23 cellular contexts compared by ENCODE assay signal in genomic region chr1:192151176-192151575, GRCh38. TPM values are rescaled to one million over a fixed set of nuclear protein-coding genes. Genes with fewer than 3 reads are reported as not detected.
DNase-seq lines count a peak whose midpoint lies in the region; ATAC-seq, FAIRE-seq and TF ChIP-seq lines count a peak whose summit lies in the region.
"Had no signal": no experiment of that assay in that cellular context is flagged by ENCODE, and none has a peak within 500 bp of the region (broad histone marks: within the 10 kb centered on the region; RNA-seq: fewer than 3 reads in every experiment).

No MANE protein-coding gene starts in this region.

- TF ChIP-seq CTCF in GM23338 (conservative IDR thresholded peaks at IDR 0.05; ENCODE audit: low read depth in 2 of 2), result no peak
- TF ChIP-seq CTCF in IMR-90 (conservative IDR thresholded peaks at IDR 0.05; ENCODE audit: low read depth, low read length), result no peak
- no peak for TF ChIP-seq CTCF in H1 (IDR thresholded peaks at IDR 0.05; ENCODE audit: control extremely low read depth in 1 of 3, insufficient read depth in 1 of 3, low read depth in 1 of 3, low read length in 3 of 3)

- H2AK5ac ChIP-seq in IMR-90 (ENCODE audit: low read depth, low read length) (no peak overlapping the region), H1 (ENCODE audit: low read depth, low read length) (no peak overlapping the region), trophoblast cell (ENCODE audit: low read length) (no peak overlapping the region)

- no peaks in the 10 kb centered on the region for H3F3A ChIP-seq in GM23338 (replicated peaks; ENCODE audit: low read depth)

- no peak for ATAC-seq in GM23338
- ATAC-seq in IMR-90 (ENCODE audit: low read depth), result no peak
- ATAC-seq: K562 had no signal

- H3K36me3 Mint-ChIP-seq in GM23338 (ENCODE audit: low read depth) (no peaks in the 10 kb centered on the region), immature natural killer cell (peaks cover 0 to 6% (median 0%) of the 10 kb centered on the region in 3 donors)
- H3K36me3 Mint-ChIP-seq: CD4-positive, CD25-positive, alpha-beta regulatory T cell; CD8-positive, alpha-beta memory T cell had no signal

- no peak for TF ChIP-seq RAD21 in IMR-90 (IDR thresholded peaks at IDR 0.05; ENCODE audit: low read length)
- TF ChIP-seq RAD21 in H1 (IDR thresholded peaks at IDR 0.05 in 1 of 2, conservative IDR thresholded peaks at IDR 0.05 in 1 of 2; ENCODE audit: low read depth in 2 of 2, low read length in 2 of 2), result no peak

- H3K9me2 ChIP-seq in GM23338 (ENCODE audit: insufficient read depth), result no peaks in the 10 kb centered on the region

- H4K20me1 ChIP-seq in GM23338 (replicated peaks; ENCODE audit: insufficient read depth) (no peaks in the 10 kb centered on the region), IMR-90 (ENCODE audit: insufficient read depth, low read length) (no peaks in the 10 kb centered on the region), H1 (replicated peaks in 1 of 2; ENCODE audit: control insufficient read depth in 1 of 2, insufficient read depth in 2 of 2, low read length in 2 of 2) (no peaks in the 10 kb centered on the region)

- peak in 1 of 2 experiments; percentile 29; a peak in 1 of 3 replicates for TF ChIP-seq EP300 in H1 (IDR thresholded peaks at IDR 0.05; ENCODE audit: borderline replicate concordance in 1 of 2, low read depth in 2 of 2, low read length in 2 of 2)

- H2BK12ac ChIP-seq in H1 (ENCODE audit: low read depth, low read length) (no peak overlapping the region), trophoblast cell (ENCODE audit: low read length) (no peak overlapping the region)

- H2AFZ ChIP-seq in GM23338 (no peak overlapping the region), IMR-90 (replicated peaks; ENCODE audit: low read length, poor library complexity) (no peak overlapping the region), H1 (ENCODE audit: low read length) (no peak overlapping the region), trophoblast cell (ENCODE audit: insufficient read depth, low read length, poor library complexity) (no peak overlapping the region)
- H2AFZ ChIP-seq: GM23248 had no signal

- H3K56ac ChIP-seq in IMR-90 (ENCODE audit: extremely low read depth, insufficient read depth, low read length), result peak overlapping the region; percentile 73; the same call in 1 of the 2 replicates
- H3K56ac ChIP-seq in H1 (replicated peaks; ENCODE audit: insufficient read length, low read depth, low read length), result no peak overlapping the region

- POLR2A ChIA-PET in IMR-90 (lab: Charles Lee; ENCODE audit: unreplicated experiment), result no interaction called here
- POLR2A ChIA-PET in H1 (lab: Charles Lee; ENCODE audit: partially characterized antibody), result no interaction called here

- H3K9ac ChIP-seq in IMR-90 (ENCODE audit: low read depth, low read length) (no peak overlapping the region), H1 (replicated peaks in 1 of 4; ENCODE audit: extremely low read depth in 1 of 4, low read depth in 3 of 4, low read length in 3 of 4) (no peak overlapping the region), trophoblast cell (ENCODE audit: low read length) (no peak overlapping the region)
- H3K9ac ChIP-seq: GM23248 had no signal

- peaks cover under 1% of the 10 kb centered on the region for H3K27me3 Mint-ChIP-seq in GM23338 (ENCODE audit: insufficient read depth, low read depth, poor library complexity)
- peaks cover 0 to 2% (median 2%) of the 10 kb centered on the region in 3 donors for H3K27me3 Mint-ChIP-seq in immature natural killer cell (ENCODE audit: low read depth in 3 of 3)
- H3K27me3 Mint-ChIP-seq: CD4-positive, CD25-positive, alpha-beta regulatory T cell; CD8-positive, alpha-beta memory T cell had no signal

- FAIRE-seq in H1 (lab: Jason Lieb, UNC) (no peak), GM12891 (lab: Jason Lieb, UNC) (no peak)
- FAIRE-seq: A204.1, G401.6, GM12892, K562 had no signal

- no peak overlapping the region for H3K4me3 Mint-ChIP-seq in GM23338
- no peak overlapping the region for H3K4me3 Mint-ChIP-seq in immature natural killer cell
- H3K4me3 Mint-ChIP-seq: CD4-positive, CD25-positive, alpha-beta regulatory T cell; CD8-positive, alpha-beta memory T cell had no signal

- intact Hi-C loops in IMR-90 (cut with micrococcal nuclease), result loop anchor here (10.0 kb wide), 1 partner anchor 294 kb away; no protein-coding TSS in a partner anchor

- no peaks in the 10 kb centered on the region for H3K27me3 ChIP-seq in GM23338 (ENCODE audit: insufficient read depth)
- H3K27me3 ChIP-seq in IMR-90 (ENCODE audit: control insufficient read depth, insufficient read depth, low read length), result no peaks in the 10 kb centered on the region
- no peaks in the 10 kb centered on the region for H3K27me3 ChIP-seq in H1 (replicated peaks in 1 of 4; ENCODE audit: control insufficient read depth in 3 of 4, extremely low read depth in 1 of 4, insufficient read depth in 3 of 4, low read length in 3 of 4)
- H3K27me3 ChIP-seq in trophoblast cell (ENCODE audit: insufficient read depth, low read length), result no peaks in the 10 kb centered on the region
- H3K27me3 ChIP-seq: BE2C had no signal

- BruUV-seq in IMR-90 (replicated peaks; lab: Mats Ljungman, UMichigan), result no TSS peak

- H3K9me3 ChIP-seq in IMR-90 (ENCODE audit: control insufficient read depth, insufficient read depth, low read length) (peaks cover 3% of the 10 kb centered on the region), H1 (ENCODE audit: insufficient read depth in 2 of 2, low read depth in 1 of 2, low read length in 1 of 2) (no peaks in the 10 kb centered on the region; a peak in 1 of 4 replicates), trophoblast cell (ENCODE audit: insufficient read depth, low read depth, low read length) (no peaks in the 10 kb centered on the region)
- H3K9me3 ChIP-seq: BE2C, HAP-1 had no signal

- H3K14ac ChIP-seq in IMR-90 (replicated peaks; ENCODE audit: low read depth, low read length) (peak overlapping the region; percentile 76; the same call in 1 of the 2 replicates), H1 (ENCODE audit: insufficient read length) (no peak overlapping the region), trophoblast cell (ENCODE audit: low read length) (no peak overlapping the region)

- H3K18ac ChIP-seq in IMR-90 (ENCODE audit: low read depth, low read length) (peak overlapping the region; percentile 75), H1 (ENCODE audit: extremely low read depth, low read length) (no peak overlapping the region), trophoblast cell (ENCODE audit: low read length) (no peak overlapping the region)

- H3K4me3 ChIP-seq in GM23338 (no peak overlapping the region), IMR-90 (ENCODE audit: insufficient read depth, low read depth, low read length) (no peak overlapping the region), H1 (ENCODE audit: extremely low read depth in 1 of 4, insufficient read depth in 2 of 4, low read depth in 3 of 4, low read length in 4 of 4) (no peak overlapping the region), trophoblast cell (ENCODE audit: low read depth, low read length) (no peak overlapping the region)
- H3K4me3 ChIP-seq: GM23248, HAP-1, K562 had no signal

- peak overlapping the region; percentile 87; the same call in 1 of the 2 replicates for H4K5ac ChIP-seq in IMR-90 (ENCODE audit: low read depth, low read length)
- no peak overlapping the region for H4K5ac ChIP-seq in H1 (ENCODE audit: insufficient read length, low read depth, low read length)

- H4K91ac ChIP-seq in IMR-90 (ENCODE audit: insufficient read depth, low read depth, low read length) (peak overlapping the region; percentile 81; the same call in 1 of the 2 replicates), H1 (replicated peaks; ENCODE audit: insufficient read length, low read length) (no peak overlapping the region), trophoblast cell (ENCODE audit: low read depth, low read length) (no peak overlapping the region)

- H3K4ac ChIP-seq in IMR-90 (ENCODE audit: low read depth, low read length), result peak overlapping the region; percentile 86; the same call in 1 of the 2 replicates
- H3K4ac ChIP-seq in H1 (replicated peaks; ENCODE audit: insufficient read length, low read depth, low read length), result no peak overlapping the region
- H3K4ac ChIP-seq in trophoblast cell (ENCODE audit: low read depth, low read length), result no peak overlapping the region

- H3K4me1 ChIP-seq in GM23338 (ENCODE audit: insufficient read depth), result peaks cover 9% of the 10 kb centered on the region; the same call in 1 of the 2 replicates
- H3K4me1 ChIP-seq in IMR-90 (ENCODE audit: control insufficient read depth, insufficient read depth, low read length), result peaks cover 8% of the 10 kb centered on the region
- H3K4me1 ChIP-seq in H1 (replicated peaks in 1 of 4; ENCODE audit: control insufficient read depth in 3 of 4, insufficient read depth in 4 of 4, low read length in 3 of 4), result no peaks in the 10 kb centered on the region; a peak in 1 of 7 replicates
- H3K4me1 ChIP-seq in trophoblast cell (ENCODE audit: control insufficient read depth in 1 of 2, insufficient read depth in 2 of 2, low read length in 2 of 2), result no peaks in the 10 kb centered on the region
- H3K4me1 ChIP-seq: BE2C, HAP-1 had no signal

- dilution Hi-C loops in IMR-90 (cut with HindIII; ENCODE audit: low sequenced_read_pairs, unreplicated experiment), result no loop called here

- DNase-seq in GM23338 (ENCODE audit: low spot score), result peak; percentile 29
- no peak for DNase-seq in IMR-90
- no peak for DNase-seq in H1 (ENCODE audit: low read depth in 1 of 2, low spot score in 2 of 2)
- DNase-seq in trophoblast cell, result peak; percentile 23 to 64
- no peak for DNase-seq in immature natural killer cell
- DNase-seq in GM12891 (ENCODE audit: insufficient read length, low spot score), result no peak
- no peak for DNase-seq in NCI-H748 treated with DMSO at 0.1 percent for 48 hours (lab: John Stamatoyannopoulos, UW)
- DNase-seq: ACHN; BE2C; C1 segment of cervical spinal cord; CD4-positive, CD25-positive, alpha-beta regulatory T cell; CD8-positive, alpha-beta memory T cell; COR-L47; DMS 273 treated with DMSO at 0.1 percent for 48 hours; DMS53; GM23248 had no signal

- H3K79me2 ChIP-seq in GM23338 (replicated peaks; ENCODE audit: insufficient read depth) (no peaks in the 10 kb centered on the region), H1 (ENCODE audit: control insufficient read depth in 1 of 2, insufficient read depth in 2 of 2, low read length in 2 of 2) (no peaks in the 10 kb centered on the region), trophoblast cell (ENCODE audit: control insufficient read depth, insufficient read depth, low read length, poor library complexity) (no peaks in the 10 kb centered on the region)

- no peak overlapping the region for H3K4me2 ChIP-seq in GM23338
- no peak overlapping the region for H3K4me2 ChIP-seq in IMR-90 (ENCODE audit: low read depth, low read length)
- H3K4me2 ChIP-seq in H1 (ENCODE audit: insufficient read depth in 1 of 2, low read depth in 2 of 2, low read length in 2 of 2), result no peak overlapping the region
- H3K4me2 ChIP-seq in trophoblast cell (ENCODE audit: low read length), result no peak overlapping the region

- no peak overlapping the region for H2AK9ac ChIP-seq in IMR-90 (replicated peaks; ENCODE audit: low read depth, low read length, poor library complexity)

- H3K27ac ChIP-seq in GM23338 (ENCODE audit: low read depth) (no peak overlapping the region), IMR-90 (ENCODE audit: insufficient read depth, low read length) (no peak overlapping the region), H1 (ENCODE audit: low read depth, low read length) (no peak overlapping the region), trophoblast cell (ENCODE audit: low read depth, low read length) (no peak overlapping the region)
- H3K27ac ChIP-seq: GM23248, HL-60 had no signal

- CTCF ChIA-PET in IMR-90 (lab: Yijun Ruan, JAX) (no interaction called here), H1 (lab: Charles Lee; ENCODE audit: partially characterized antibody) (interaction anchor here (0.7 kb wide), 1 partner anchor 12 kb away, joined by 3 read pairs; no protein-coding TSS in a partner anchor)

- H4K8ac ChIP-seq in IMR-90 (ENCODE audit: low read depth in 2 of 2, low read length in 2 of 2) (peak overlapping the region; percentile 17 to 89; a peak in 3 of 4 replicates), H1 (ENCODE audit: extremely low read depth, insufficient read depth, low read length) (no peak overlapping the region), trophoblast cell (ENCODE audit: low read depth, low read length) (no peak overlapping the region)

- no peaks in the 10 kb centered on the region for H3K23me2 ChIP-seq in H1 (ENCODE audit: low read depth, low read length)

- no peak overlapping the region for H4K12ac ChIP-seq in trophoblast cell (ENCODE audit: low read depth, low read length)

- no peaks in the 10 kb centered on the region for H3K9me1 ChIP-seq in IMR-90 (ENCODE audit: insufficient read depth, low read length)

- in situ Hi-C loops in IMR-90 (cut with MboI; ENCODE audit: low sequenced_read_pairs), result no loop called here

- no peak for TF ChIP-seq POLR2A in IMR-90 (IDR thresholded peaks at IDR 0.05; ENCODE audit: low read depth, low read length)
- no peak for TF ChIP-seq POLR2A in H1 (IDR thresholded peaks at IDR 0.05; ENCODE audit: control extremely low read depth in 1 of 2, low read depth in 2 of 2, low read length in 2 of 2)
- no peak for TF ChIP-seq POLR2A in GM12891 (IDR thresholded peaks at IDR 0.05; ENCODE audit: low read depth, low read length)

- peaks cover 13% of the 10 kb centered on the region for H3K4me1 Mint-ChIP-seq in GM23338
- no peaks in the 10 kb centered on the region for H3K4me1 Mint-ChIP-seq in immature natural killer cell
- H3K4me1 Mint-ChIP-seq: CD4-positive, CD25-positive, alpha-beta regulatory T cell; CD8-positive, alpha-beta memory T cell had no signal

- H2BK120ac ChIP-seq in IMR-90 (ENCODE audit: low read depth, low read length) (peak overlapping the region; percentile 93), H1 (replicated peaks; ENCODE audit: low read depth, low read length) (no peak overlapping the region), trophoblast cell (ENCODE audit: insufficient read depth, low read length, poor library complexity) (no peak overlapping the region)

- WGBS in IMR-90 (ENCODE audit: extremely low coverage in 2 of 2, insufficient read length in 1 of 2), 2 experiments, result 80% methylated on average over 1 of the region's 2 CpGs; no CpG with 5 or more reads in 1 of the 2 experiments
- 84% methylated on average over 2 of the region's 2 CpGs; no CpG with 5 or more reads in 1 of the 2 experiments for WGBS in H1 (ENCODE audit: extremely low coverage in 1 of 2, insufficient coverage in 1 of 2, insufficient read length in 1 of 2, insufficient replicate concordance in 2 of 2, low coverage in 1 of 2, low lambda C conversion rate in 2 of 2, missing lambda C conversion rate in 1 of 2), 2 experiments
- no CpG with 5 or more reads among the region's 2 CpGs for WGBS in trophoblast cell (ENCODE audit: extremely low coverage, insufficient coverage, insufficient read length)

- peak overlapping the region; percentile 70; the same call in 2 of the 3 replicates for H2BK15ac ChIP-seq in IMR-90 (ENCODE audit: low read depth, low read length)
- H2BK15ac ChIP-seq in H1 (ENCODE audit: low read length), result no peak overlapping the region

- H3K27ac Mint-ChIP-seq in GM23338 (no peak overlapping the region), immature natural killer cell (no peak overlapping the region)
- H3K27ac Mint-ChIP-seq: CD4-positive, CD25-positive, alpha-beta regulatory T cell; CD8-positive, alpha-beta memory T cell had no signal

- H3K9me3 Mint-ChIP-seq in GM23338, result no peaks in the 10 kb centered on the region
- peaks cover 1 to 30% (median 12%) of the 10 kb centered on the region in 6 donors for H3K9me3 Mint-ChIP-seq in immature natural killer cell

- H3K79me1 ChIP-seq in IMR-90 (ENCODE audit: low read depth in 1 of 2, low read length in 2 of 2) (no peaks in the 10 kb centered on the region), H1 (ENCODE audit: low read depth, low read length) (no peaks in the 10 kb centered on the region), trophoblast cell (ENCODE audit: low read length) (no peaks in the 10 kb centered on the region)

- no peaks in the 10 kb centered on the region for H3K36me3 ChIP-seq in GM23338 (ENCODE audit: insufficient read depth)
- no peaks in the 10 kb centered on the region for H3K36me3 ChIP-seq in IMR-90 (ENCODE audit: control insufficient read depth, insufficient read depth, low read length)
- no peaks in the 10 kb centered on the region for H3K36me3 ChIP-seq in H1 (ENCODE audit: control insufficient read depth in 2 of 4, insufficient read depth in 4 of 4, low read length in 3 of 4)
- no peaks in the 10 kb centered on the region for H3K36me3 ChIP-seq in trophoblast cell (ENCODE audit: control insufficient read depth in 1 of 2, insufficient read depth in 2 of 2, low read length in 2 of 2)
- H3K36me3 ChIP-seq: BE2C, HAP-1 had no signal

- H3K23ac ChIP-seq in IMR-90 (ENCODE audit: low read depth, low read length) (peak overlapping the region; percentile 84; the same call in 1 of the 2 replicates), H1 (ENCODE audit: insufficient read length) (no peak overlapping the region), trophoblast cell (ENCODE audit: low read length) (no peak overlapping the region)

- H2BK5ac ChIP-seq in IMR-90 (ENCODE audit: low read depth, low read length, poor library complexity, severe bottlenecking) (peak overlapping the region; percentile 99), H1 (ENCODE audit: low read depth, low read length) (no peak overlapping the region), trophoblast cell (ENCODE audit: low read depth, low read length, poor library complexity) (no peak overlapping the region)

- peak overlapping the region; percentile 95 for H2BK20ac ChIP-seq in IMR-90 (ENCODE audit: low read depth, low read length)
- no peak overlapping the region for H2BK20ac ChIP-seq in H1 (ENCODE audit: low read length)

RNA-seq across cellular contexts. Expression of gene RGS18, which starts 7.1 kb away (rescaled TPM):
- not detected in 2 replicates for total RNA-seq in GM23338 (2014; rRNA removed; shearing (Covaris generic))
- not detected in 2 replicates for polyA plus RNA-seq in GM23338 (2016; fragmentation: Nextera tagmentation; extraction: Ambion mirVana)
- under 0.01 and 0.18 TPM in 2 replicates for total RNA-seq in IMR-90 (2012; rRNA removed)
- polyA plus RNA-seq in IMR-90 (2012; rRNA removed), result 0.09 TPM in 1 of 2 replicates, not detected in the other
- not detected in 2 replicates for polyA plus RNA-seq in IMR-90 (2012; cell fraction: cytosol; rRNA removed)
- polyA plus RNA-seq in IMR-90 (2012; cell fraction: nucleus; rRNA removed; ENCODE audit: low replicate concordance), result 0.06 TPM in 1 of 2 replicates, not detected in the other
- total RNA-seq in H1 (2021; fragmentation: NEBNext Ultra II Directional; extraction: Animal tissue kit (Norgen Biotek cat#: 25700)), result not detected in 2 replicates
- not detected in 2 replicates for polyA plus RNA-seq in H1 (2011; rRNA removed)
- not detected for polyA plus RNA-seq in H1 (2011; cell fraction: cytosol; rRNA removed)
- not detected for polyA plus RNA-seq in H1 (2011; cell fraction: nucleus; rRNA removed)
- polyA plus RNA-seq in H1 (2012, experiment 1 of 2), result not detected in 4 replicates
- not detected for polyA plus RNA-seq in H1 (2012, experiment 2 of 2)
- polyA plus RNA-seq in H1 (2013, experiment 1 of 2), result not detected
- polyA plus RNA-seq in H1 (2013, experiment 2 of 2), result not detected
- not detected in 2 replicates for polyA minus RNA-seq in H1 (2011; rRNA and poly(A)+ RNA removed)
- polyA minus RNA-seq in H1 (2011; cell fraction: cytosol; rRNA and poly(A)+ RNA removed), result not detected
- not detected for polyA minus RNA-seq in H1 (2011; cell fraction: nucleus; rRNA and poly(A)+ RNA removed)
- polyA plus RNA-seq in trophoblast cell (2013), result not detected in 2 replicates
- polyA plus RNA-seq in immature natural killer cell, result 10 to 100 TPM in 1 of 3 donors, 1 to 10 TPM in 2; 1.3 to 14.3 (median 6.1) TPM
- not detected for polyA plus RNA-seq in GM12891 (2012; ENCODE audit: low read depth, missing spikeins)
- total RNA-seq: GM23248, HT1080 had no signal
- polyA plus RNA-seq: GM23248 had no signal

Comparison
In these comparisons a context has a peak if more than half of its experiments do, and no peak if none do; other contexts are left out.
1. DNase-seq: peak in GM23338 (single experiment) and trophoblast cell (2 of 2); none in IMR-90 (single experiment), H1 (0 of 2), immature natural killer cell (0 of 3), GM12891 (single experiment) and NCI-H748 treated with DMSO at 0.1 percent for 48 hours (single experiment).
2. H4K8ac ChIP-seq: peak in IMR-90 (2 of 2); none in H1 (single experiment) and trophoblast cell (single experiment).